In genomic region chr11:76787911-76788596, GRCh38 we compare ENCODE assay signal across 1 cellular context.
A peak's percentile ranks its signal among the peaks of the same experiment; 100 is the strongest.
TF ChIP-seq lines count a peak whose summit lies in the region.

No MANE protein-coding gene starts in this region.

TF ChIP-seq in K562, 482 proteins besides CTCF, POLR2A, EP300 and RAD21 (continued from another document and continues in another):
- TF ChIP-seq ZBTB33 (CRISPR knock-in tag; IDR thresholded peaks at IDR 0.05), result no peak
- TF ChIP-seq FOXK2 (conservative IDR thresholded peaks at IDR 0.05 in 1 of 2, IDR thresholded peaks at IDR 0.05 in 1 of 2; ENCODE audit: low read depth in 2 of 2), result no peak
- TF ChIP-seq, protein P1, sequence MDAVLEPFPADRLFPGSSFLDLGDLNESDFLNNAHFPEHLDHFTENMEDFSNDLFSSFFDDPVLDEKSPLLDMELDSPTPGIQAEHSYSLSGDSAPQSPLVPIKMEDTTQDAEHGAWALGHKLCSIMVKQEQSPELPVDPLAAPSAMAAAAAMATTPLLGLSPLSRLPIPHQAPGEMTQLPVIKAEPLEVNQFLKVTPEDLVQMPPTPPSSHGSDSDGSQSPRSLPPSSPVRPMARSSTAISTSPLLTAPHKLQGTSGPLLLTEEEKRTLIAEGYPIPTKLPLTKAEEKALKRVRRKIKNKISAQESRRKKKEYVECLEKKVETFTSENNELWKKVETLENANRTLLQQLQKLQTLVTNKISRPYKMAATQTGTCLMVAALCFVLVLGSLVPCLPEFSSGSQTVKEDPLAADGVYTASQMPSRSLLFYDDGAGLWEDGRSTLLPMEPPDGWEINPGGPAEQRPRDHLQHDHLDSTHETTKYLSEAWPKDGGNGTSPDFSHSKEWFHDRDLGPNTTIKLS (IDR thresholded peaks at IDR 0.05; ENCODE audit: borderline replicate concordance, low read depth), result no peak
- TF ChIP-seq RAD51 (IDR thresholded peaks at IDR 0.05; ENCODE audit: borderline replicate concordance, low read depth), result peak; percentile 53; the same call in 1 of the 2 replicates
- peak; percentile 87 for TF ChIP-seq ARID1B (IDR thresholded peaks at IDR 0.05)
- TF ChIP-seq ZNF324 (CRISPR knock-in tag; IDR thresholded peaks at IDR 0.05), result no peak
- peak; percentile 70; the same call in 1 of the 2 replicates for TF ChIP-seq POLR2AphosphoS5 (IDR thresholded peaks at IDR 0.05; ENCODE audit: control insufficient read depth, insufficient read depth, low read depth, low read length)
- no peak for TF ChIP-seq SIN3B (IDR thresholded peaks at IDR 0.05; ENCODE audit: low read depth)
- TF ChIP-seq ZFP1 (CRISPR knock-in tag; IDR thresholded peaks at IDR 0.05), result no peak
- TF ChIP-seq THAP12 (CRISPR knock-in tag; IDR thresholded peaks at IDR 0.05), result no peak
- TF ChIP-seq, protein P2, sequence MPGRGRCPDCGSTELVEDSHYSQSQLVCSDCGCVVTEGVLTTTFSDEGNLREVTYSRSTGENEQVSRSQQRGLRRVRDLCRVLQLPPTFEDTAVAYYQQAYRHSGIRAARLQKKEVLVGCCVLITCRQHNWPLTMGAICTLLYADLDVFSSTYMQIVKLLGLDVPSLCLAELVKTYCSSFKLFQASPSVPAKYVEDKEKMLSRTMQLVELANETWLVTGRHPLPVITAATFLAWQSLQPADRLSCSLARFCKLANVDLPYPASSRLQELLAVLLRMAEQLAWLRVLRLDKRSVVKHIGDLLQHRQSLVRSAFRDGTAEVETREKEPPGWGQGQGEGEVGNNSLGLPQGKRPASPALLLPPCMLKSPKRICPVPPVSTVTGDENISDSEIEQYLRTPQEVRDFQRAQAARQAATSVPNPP (IDR thresholded peaks at IDR 0.05; ENCODE audit: borderline replicate concordance, insufficient read depth, insufficient read length), result no peak
- TF ChIP-seq ZNF184 (CRISPR knock-in tag; IDR thresholded peaks at IDR 0.05), result no peak
- no peak for TF ChIP-seq SMAD1 (IDR thresholded peaks at IDR 0.05; ENCODE audit: low read depth, low read length, partially characterized antibody)
- no peak for TF ChIP-seq ZNF311 (CRISPR knock-in tag; IDR thresholded peaks at IDR 0.05)
- TF ChIP-seq DNMT1 (IDR thresholded peaks at IDR 0.05), result no peak
- TF ChIP-seq HNRNPL (IDR thresholded peaks at IDR 0.05; ENCODE audit: low read depth, low read length), result no peak
- no peak for TF ChIP-seq ASH1L (IDR thresholded peaks at IDR 0.05; ENCODE audit: borderline replicate concordance, low read depth, partially characterized antibody)
- no peak for TF ChIP-seq CLOCK (CRISPR knock-in tag; IDR thresholded peaks at IDR 0.05; ENCODE audit: borderline replicate concordance)
- no peak for TF ChIP-seq ZBTB11 (CRISPR knock-in tag; IDR thresholded peaks at IDR 0.05)
- TF ChIP-seq NBN (IDR thresholded peaks at IDR 0.05; ENCODE audit: low read depth), result no peak
- TF ChIP-seq GABPB2 (CRISPR knock-in tag; conservative IDR thresholded peaks at IDR 0.05), result no peak
- TF ChIP-seq POLR2B (IDR thresholded peaks at IDR 0.05; ENCODE audit: low read depth, partially characterized antibody), result no peak
- no peak for TF ChIP-seq FOSL1 (tag; conservative IDR thresholded peaks at IDR 0.05)
- peak; percentile 78 for TF ChIP-seq ATF7 (IDR thresholded peaks at IDR 0.05)
- TF ChIP-seq NFIX (CRISPR knock-in tag; IDR thresholded peaks at IDR 0.05; ENCODE audit: low read depth), result no peak
- no peak for TF ChIP-seq ZBTB1 (CRISPR knock-in tag; IDR thresholded peaks at IDR 0.05; ENCODE audit: borderline replicate concordance, low read depth)
- no peak for TF ChIP-seq RBM25 (IDR thresholded peaks at IDR 0.05; ENCODE audit: low read depth, low read length, severe bottlenecking)
- no peak for TF ChIP-seq ZNF134 (CRISPR knock-in tag; conservative IDR thresholded peaks at IDR 0.05)
- TF ChIP-seq, protein P3, sequence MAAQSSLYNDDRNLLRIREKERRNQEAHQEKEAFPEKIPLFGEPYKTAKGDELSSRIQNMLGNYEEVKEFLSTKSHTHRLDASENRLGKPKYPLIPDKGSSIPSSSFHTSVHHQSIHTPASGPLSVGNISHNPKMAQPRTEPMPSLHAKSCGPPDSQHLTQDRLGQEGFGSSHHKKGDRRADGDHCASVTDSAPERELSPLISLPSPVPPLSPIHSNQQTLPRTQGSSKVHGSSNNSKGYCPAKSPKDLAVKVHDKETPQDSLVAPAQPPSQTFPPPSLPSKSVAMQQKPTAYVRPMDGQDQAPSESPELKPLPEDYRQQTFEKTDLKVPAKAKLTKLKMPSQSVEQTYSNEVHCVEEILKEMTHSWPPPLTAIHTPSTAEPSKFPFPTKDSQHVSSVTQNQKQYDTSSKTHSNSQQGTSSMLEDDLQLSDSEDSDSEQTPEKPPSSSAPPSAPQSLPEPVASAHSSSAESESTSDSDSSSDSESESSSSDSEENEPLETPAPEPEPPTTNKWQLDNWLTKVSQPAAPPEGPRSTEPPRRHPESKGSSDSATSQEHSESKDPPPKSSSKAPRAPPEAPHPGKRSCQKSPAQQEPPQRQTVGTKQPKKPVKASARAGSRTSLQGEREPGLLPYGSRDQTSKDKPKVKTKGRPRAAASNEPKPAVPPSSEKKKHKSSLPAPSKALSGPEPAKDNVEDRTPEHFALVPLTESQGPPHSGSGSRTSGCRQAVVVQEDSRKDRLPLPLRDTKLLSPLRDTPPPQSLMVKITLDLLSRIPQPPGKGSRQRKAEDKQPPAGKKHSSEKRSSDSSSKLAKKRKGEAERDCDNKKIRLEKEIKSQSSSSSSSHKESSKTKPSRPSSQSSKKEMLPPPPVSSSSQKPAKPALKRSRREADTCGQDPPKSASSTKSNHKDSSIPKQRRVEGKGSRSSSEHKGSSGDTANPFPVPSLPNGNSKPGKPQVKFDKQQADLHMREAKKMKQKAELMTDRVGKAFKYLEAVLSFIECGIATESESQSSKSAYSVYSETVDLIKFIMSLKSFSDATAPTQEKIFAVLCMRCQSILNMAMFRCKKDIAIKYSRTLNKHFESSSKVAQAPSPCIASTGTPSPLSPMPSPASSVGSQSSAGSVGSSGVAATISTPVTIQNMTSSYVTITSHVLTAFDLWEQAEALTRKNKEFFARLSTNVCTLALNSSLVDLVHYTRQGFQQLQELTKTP (IDR thresholded peaks at IDR 0.05; ENCODE audit: low read depth in 1 of 2, partially characterized antibody in 2 of 2), result no peak
- no peak for TF ChIP-seq HLTF (IDR thresholded peaks at IDR 0.05)
- TF ChIP-seq ZNF316 (IDR thresholded peaks at IDR 0.05), result peak; percentile 90
- TF ChIP-seq, protein P4, sequence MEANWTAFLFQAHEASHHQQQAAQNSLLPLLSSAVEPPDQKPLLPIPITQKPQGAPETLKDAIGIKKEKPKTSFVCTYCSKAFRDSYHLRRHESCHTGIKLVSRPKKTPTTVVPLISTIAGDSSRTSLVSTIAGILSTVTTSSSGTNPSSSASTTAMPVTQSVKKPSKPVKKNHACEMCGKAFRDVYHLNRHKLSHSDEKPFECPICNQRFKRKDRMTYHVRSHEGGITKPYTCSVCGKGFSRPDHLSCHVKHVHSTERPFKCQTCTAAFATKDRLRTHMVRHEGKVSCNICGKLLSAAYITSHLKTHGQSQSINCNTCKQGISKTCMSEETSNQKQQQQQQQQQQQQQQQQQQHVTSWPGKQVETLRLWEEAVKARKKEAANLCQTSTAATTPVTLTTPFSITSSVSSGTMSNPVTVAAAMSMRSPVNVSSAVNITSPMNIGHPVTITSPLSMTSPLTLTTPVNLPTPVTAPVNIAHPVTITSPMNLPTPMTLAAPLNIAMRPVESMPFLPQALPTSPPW (CRISPR knock-in tag; IDR thresholded peaks at IDR 0.05), result no peak
- TF ChIP-seq, protein P5, sequence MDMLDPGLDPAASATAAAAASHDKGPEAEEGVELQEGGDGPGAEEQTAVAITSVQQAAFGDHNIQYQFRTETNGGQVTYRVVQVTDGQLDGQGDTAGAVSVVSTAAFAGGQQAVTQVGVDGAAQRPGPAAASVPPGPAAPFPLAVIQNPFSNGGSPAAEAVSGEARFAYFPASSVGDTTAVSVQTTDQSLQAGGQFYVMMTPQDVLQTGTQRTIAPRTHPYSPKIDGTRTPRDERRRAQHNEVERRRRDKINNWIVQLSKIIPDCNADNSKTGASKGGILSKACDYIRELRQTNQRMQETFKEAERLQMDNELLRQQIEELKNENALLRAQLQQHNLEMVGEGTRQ (CRISPR knock-in tag; IDR thresholded peaks at IDR 0.05), result peak; percentile 40; the same call in 1 of the 2 replicates
- TF ChIP-seq ZNF3 (CRISPR knock-in tag; IDR thresholded peaks at IDR 0.05), result no peak
- no peak for TF ChIP-seq ATF1 (CRISPR knock-in tag; IDR thresholded peaks at IDR 0.05)
- peak; percentile 49 for TF ChIP-seq ATF1 (tag; IDR thresholded peaks at IDR 0.05)
- no peak for TF ChIP-seq CHCHD3 (CRISPR knock-in tag; IDR thresholded peaks at IDR 0.05)
- no peak for TF ChIP-seq RNF219 (CRISPR knock-in tag; IDR thresholded peaks at IDR 0.05)
